Comparison of ENCODE assay signal across 2 cellular contexts in genomic region chr5:171402751-171403150, GRCh38. TPM values are rescaled to one million over a fixed set of nuclear protein-coding genes. Genes with fewer than 3 reads are reported as not detected.
"Had no signal": no experiment of that assay in that cellular context is flagged by ENCODE, and none has a peak within 500 bp of the region (broad histone marks: within the 10 kb centered on the region; RNA-seq: fewer than 3 reads in every experiment).

No MANE protein-coding gene starts in this region.

RNA-seq across cellular contexts. Expression of gene FGF18, which starts 16.7 kb away (rescaled TPM):
- total RNA-seq: H4, IMR-90 had no signal
